In the genomic region with DNA sequence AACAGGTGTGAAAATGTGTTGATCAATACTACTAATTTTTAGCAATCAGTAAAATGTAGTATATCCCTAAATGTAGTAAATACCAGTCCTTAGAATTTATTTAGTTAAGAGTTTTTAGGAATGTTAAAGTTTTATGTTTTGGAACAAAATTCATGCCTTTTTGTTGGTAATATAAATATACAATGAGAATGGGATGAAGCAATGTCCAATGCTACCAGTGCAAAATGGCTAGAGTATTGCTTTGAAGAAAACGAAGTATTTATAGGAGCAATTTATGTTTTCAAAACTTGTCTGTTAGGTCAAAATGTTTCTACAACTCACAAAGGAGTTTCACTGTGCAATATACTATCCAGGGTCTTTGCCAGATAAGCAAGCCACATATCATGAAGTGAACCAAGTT, we compare ENCODE assay signal across 2 cellular contexts.
TF ChIP-seq lines count a peak whose summit lies in the region.

No MANE protein-coding gene starts in this region.

TF ChIP-seq in IMR-90, 13 proteins besides CTCF, POLR2A, EP300 and RAD21 (continued from another document):
- TF ChIP-seq NFE2L2 (IDR thresholded peaks at IDR 0.05; ENCODE audit: low read depth, low read length) = no peak
- no peak for TF ChIP-seq ELK1 (IDR thresholded peaks at IDR 0.05; ENCODE audit: borderline replicate concordance, low read depth, low read length)
- no peak for TF ChIP-seq SMC3 (IDR thresholded peaks at IDR 0.05; ENCODE audit: low read depth, low read length)
- no peak for TF ChIP-seq MAFK (IDR thresholded peaks at IDR 0.05; ENCODE audit: low read depth, low read length)

TF ChIP-seq in SK-N-SH, 30 proteins besides CTCF, POLR2A, EP300 and RAD21 (continued from another document):
- TF ChIP-seq, protein P1, sequence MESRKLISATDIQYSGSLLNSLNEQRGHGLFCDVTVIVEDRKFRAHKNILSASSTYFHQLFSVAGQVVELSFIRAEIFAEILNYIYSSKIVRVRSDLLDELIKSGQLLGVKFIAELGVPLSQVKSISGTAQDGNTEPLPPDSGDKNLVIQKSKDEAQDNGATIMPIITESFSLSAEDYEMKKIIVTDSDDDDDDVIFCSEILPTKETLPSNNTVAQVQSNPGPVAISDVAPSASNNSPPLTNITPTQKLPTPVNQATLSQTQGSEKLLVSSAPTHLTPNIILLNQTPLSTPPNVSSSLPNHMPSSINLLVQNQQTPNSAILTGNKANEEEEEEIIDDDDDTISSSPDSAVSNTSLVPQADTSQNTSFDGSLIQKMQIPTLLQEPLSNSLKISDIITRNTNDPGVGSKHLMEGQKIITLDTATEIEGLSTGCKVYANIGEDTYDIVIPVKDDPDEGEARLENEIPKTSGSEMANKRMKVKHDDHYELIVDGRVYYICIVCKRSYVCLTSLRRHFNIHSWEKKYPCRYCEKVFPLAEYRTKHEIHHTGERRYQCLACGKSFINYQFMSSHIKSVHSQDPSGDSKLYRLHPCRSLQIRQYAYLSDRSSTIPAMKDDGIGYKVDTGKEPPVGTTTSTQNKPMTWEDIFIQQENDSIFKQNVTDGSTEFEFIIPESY (IDR thresholded peaks at IDR 0.05; ENCODE audit: borderline replicate concordance, low read depth) = no peak
- no peak for TF ChIP-seq FOSL2 (IDR thresholded peaks at IDR 0.05; ENCODE audit: borderline replicate concordance, low read depth)
- TF ChIP-seq FOXM1 (IDR thresholded peaks at IDR 0.05; ENCODE audit: low read depth) = no peak
- no peak for TF ChIP-seq RCOR1 (IDR thresholded peaks at IDR 0.05; ENCODE audit: low read length)
- TF ChIP-seq, protein P2, sequence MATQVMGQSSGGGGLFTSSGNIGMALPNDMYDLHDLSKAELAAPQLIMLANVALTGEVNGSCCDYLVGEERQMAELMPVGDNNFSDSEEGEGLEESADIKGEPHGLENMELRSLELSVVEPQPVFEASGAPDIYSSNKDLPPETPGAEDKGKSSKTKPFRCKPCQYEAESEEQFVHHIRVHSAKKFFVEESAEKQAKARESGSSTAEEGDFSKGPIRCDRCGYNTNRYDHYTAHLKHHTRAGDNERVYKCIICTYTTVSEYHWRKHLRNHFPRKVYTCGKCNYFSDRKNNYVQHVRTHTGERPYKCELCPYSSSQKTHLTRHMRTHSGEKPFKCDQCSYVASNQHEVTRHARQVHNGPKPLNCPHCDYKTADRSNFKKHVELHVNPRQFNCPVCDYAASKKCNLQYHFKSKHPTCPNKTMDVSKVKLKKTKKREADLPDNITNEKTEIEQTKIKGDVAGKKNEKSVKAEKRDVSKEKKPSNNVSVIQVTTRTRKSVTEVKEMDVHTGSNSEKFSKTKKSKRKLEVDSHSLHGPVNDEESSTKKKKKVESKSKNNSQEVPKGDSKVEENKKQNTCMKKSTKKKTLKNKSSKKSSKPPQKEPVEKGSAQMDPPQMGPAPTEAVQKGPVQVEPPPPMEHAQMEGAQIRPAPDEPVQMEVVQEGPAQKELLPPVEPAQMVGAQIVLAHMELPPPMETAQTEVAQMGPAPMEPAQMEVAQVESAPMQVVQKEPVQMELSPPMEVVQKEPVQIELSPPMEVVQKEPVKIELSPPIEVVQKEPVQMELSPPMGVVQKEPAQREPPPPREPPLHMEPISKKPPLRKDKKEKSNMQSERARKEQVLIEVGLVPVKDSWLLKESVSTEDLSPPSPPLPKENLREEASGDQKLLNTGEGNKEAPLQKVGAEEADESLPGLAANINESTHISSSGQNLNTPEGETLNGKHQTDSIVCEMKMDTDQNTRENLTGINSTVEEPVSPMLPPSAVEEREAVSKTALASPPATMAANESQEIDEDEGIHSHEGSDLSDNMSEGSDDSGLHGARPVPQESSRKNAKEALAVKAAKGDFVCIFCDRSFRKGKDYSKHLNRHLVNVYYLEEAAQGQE (IDR thresholded peaks at IDR 0.05; ENCODE audit: low read depth, low read length) = no peak
- no peak for TF ChIP-seq POLR2AphosphoS5 (IDR thresholded peaks at IDR 0.05; ENCODE audit: low read depth, low read length)
- no peak for TF ChIP-seq MEF2A (IDR thresholded peaks at IDR 0.05; ENCODE audit: borderline replicate concordance, low read depth)
- no peak for TF ChIP-seq RFX5 (IDR thresholded peaks at IDR 0.05; ENCODE audit: low read length)
- TF ChIP-seq TCF12 (IDR thresholded peaks at IDR 0.05) = no peak
- TF ChIP-seq, protein P3, sequence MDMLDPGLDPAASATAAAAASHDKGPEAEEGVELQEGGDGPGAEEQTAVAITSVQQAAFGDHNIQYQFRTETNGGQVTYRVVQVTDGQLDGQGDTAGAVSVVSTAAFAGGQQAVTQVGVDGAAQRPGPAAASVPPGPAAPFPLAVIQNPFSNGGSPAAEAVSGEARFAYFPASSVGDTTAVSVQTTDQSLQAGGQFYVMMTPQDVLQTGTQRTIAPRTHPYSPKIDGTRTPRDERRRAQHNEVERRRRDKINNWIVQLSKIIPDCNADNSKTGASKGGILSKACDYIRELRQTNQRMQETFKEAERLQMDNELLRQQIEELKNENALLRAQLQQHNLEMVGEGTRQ (IDR thresholded peaks at IDR 0.05; ENCODE audit: borderline replicate concordance, low read depth, low read length) = no peak
- no peak for TF ChIP-seq GABPA (IDR thresholded peaks at IDR 0.05; ENCODE audit: low read depth)
- TF ChIP-seq RXRA (IDR thresholded peaks at IDR 0.05; ENCODE audit: borderline replicate concordance, low read depth) = no peak
- TF ChIP-seq FOXJ3 (CRISPR knock-in tag; IDR thresholded peaks at IDR 0.05) = no peak
- no peak for TF ChIP-seq SIN3A (IDR thresholded peaks at IDR 0.05; ENCODE audit: borderline replicate concordance, low read depth, low read length)
- TF ChIP-seq TAF1 (IDR thresholded peaks at IDR 0.05; ENCODE audit: borderline replicate concordance, low read depth, low read length) = no peak
- no peak for TF ChIP-seq EZH2phosphoT487 (IDR thresholded peaks at IDR 0.05; ENCODE audit: borderline replicate concordance, low read depth)
- TF ChIP-seq IRF3 (IDR thresholded peaks at IDR 0.05; ENCODE audit: low read depth, low read length) = no peak
